ENCODE assay signal across 21 cellular contexts in the genomic region with DNA sequence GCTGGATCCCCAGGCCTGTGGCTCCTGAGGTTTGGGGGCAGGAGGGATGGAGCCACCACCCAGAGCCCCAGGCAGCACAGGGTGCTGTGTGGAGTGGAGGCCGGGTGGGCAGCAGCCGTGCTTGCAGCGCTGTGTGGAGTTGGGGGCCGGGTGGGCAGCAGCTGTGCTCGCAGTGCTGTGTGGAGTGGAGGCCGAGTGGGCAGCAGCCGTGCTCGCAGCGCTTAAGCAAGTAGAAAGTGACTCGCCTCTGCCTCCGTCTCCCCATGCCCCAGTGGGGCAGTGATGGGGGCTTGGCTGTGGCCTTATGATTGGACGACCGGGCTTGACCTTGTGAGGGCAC. TPM values are rescaled to one million over a fixed set of nuclear protein-coding genes. Genes with fewer than 3 reads are reported as not detected.
"Had no signal": no experiment of that assay in that cellular context is flagged by ENCODE, and none has a peak within 500 bp of the region (broad histone marks: within the 10 kb centered on the region; RNA-seq: fewer than 3 reads in every experiment).

No MANE protein-coding gene starts in this region.

- H3K9me3 ChIP-seq: lower lobe of right lung, ovary, spleen, suprapubic skin, thoracic aorta, tibial nerve, uterus had no signal

- H3K4me1 ChIP-seq: uterus had no signal

- H3K9ac ChIP-seq: neural progenitor cell had no signal

- H2AFZ ChIP-seq: hepatocyte, neural progenitor cell had no signal

- H3K4me3 ChIP-seq: hepatocyte, lower lobe of right lung, neural progenitor cell, ovary, spleen, suprapubic skin, thoracic aorta, tibial nerve, uterus had no signal

- H3K27ac ChIP-seq: hepatocyte, lower lobe of right lung, neural progenitor cell, ovary, spleen, suprapubic skin, thoracic aorta, tibial nerve, uterus had no signal

- DNase-seq: kidney glomerular epithelial cell; left cardiac atrium; lower lobe of right lung; mammary epithelial cell; mesendoderm; naive B cell; natural killer cell; small intestine; spleen; stimulated activated CD4-positive, alpha-beta T cell treated with anti-CD3 and anti-CD28 coated beads, Interleukin-4, amount 100 ng/mL, for 24 hours; stimulated activated naive CD4-positive, alpha-beta T cell; uterus had no signal

- H3K36me3 ChIP-seq: neural progenitor cell, ovary, uterus had no signal

- ATAC-seq: left cardiac atrium; left lobe of liver; natural killer cell; stimulated activated effector memory CD8-positive, alpha-beta T cell treated with anti-CD3 and anti-CD28 coated beads, Interleukin-12 subunit alpha, Interleukin-12 subunit beta, amount 100 ng/mL, for 72 hours had no signal

- H3K4me2 ChIP-seq: hepatocyte, neural progenitor cell had no signal

- FAIRE-seq: keratinocyte, small intestine had no signal

- H3K27me3 ChIP-seq: hepatocyte, neural progenitor cell, ovary, suprapubic skin, tibial nerve, uterus had no signal

RNA-seq across cellular contexts. Expression of a gene that starts 49.3 kb away (rescaled TPM):
- total RNA-seq: hepatocyte, left lobe of liver had no signal
- polyA plus RNA-seq: keratinocyte had no signal
